In the genomic region with DNA sequence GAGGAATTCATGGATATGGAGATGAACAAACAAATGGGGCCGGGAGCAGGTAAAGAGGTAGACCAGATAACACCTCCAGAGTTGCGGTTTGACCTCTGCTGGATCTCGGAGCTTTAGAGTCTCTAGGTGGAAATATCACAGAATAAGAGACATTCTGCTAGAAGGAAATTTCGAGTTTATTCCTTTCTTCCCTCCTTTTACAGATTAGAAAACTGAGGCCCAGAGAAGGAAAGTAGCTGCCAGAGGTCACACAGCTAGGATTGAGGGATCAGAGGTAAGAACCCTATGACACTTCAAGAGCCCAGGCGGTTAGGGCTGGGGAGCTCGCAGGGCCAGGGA, we compare ENCODE assay signal across 11 cellular contexts. TPM values are rescaled to one million over a fixed set of nuclear protein-coding genes. Genes with fewer than 3 reads are reported as not detected.
A peak's percentile ranks its signal among the peaks of the same experiment; 100 is the strongest.
DNase-seq lines count a peak whose midpoint lies in the region; ATAC-seq and TF ChIP-seq lines count a peak whose summit lies in the region.
"Had no signal": no experiment of that assay in that cellular context is flagged by ENCODE, and none has a peak within 500 bp of the region (broad histone marks: within the 10 kb centered on the region; RNA-seq: fewer than 3 reads in every experiment).

No MANE protein-coding gene starts in this region.

- H3K4me3 ChIP-seq in breast epithelium (no peak overlapping the region), mammary epithelial cell (replicated peaks in 1 of 3; ENCODE audit: insufficient read depth in 1 of 3, low read depth in 2 of 3, low read length in 3 of 3) (no peak overlapping the region), endodermal cell (ENCODE audit: low read length) (no peak overlapping the region), osteoblast (ENCODE audit: insufficient read depth, low read length) (no peak overlapping the region)

- H3K36me3 ChIP-seq in breast epithelium (no peaks in the 10 kb centered on the region), mammary epithelial cell (ENCODE audit: insufficient read depth, low read length) (no peaks in the 10 kb centered on the region), endodermal cell (ENCODE audit: control insufficient read depth, insufficient read depth, low read length) (no peaks in the 10 kb centered on the region), osteoblast (ENCODE audit: insufficient read depth, low read length) (no peaks in the 10 kb centered on the region)

- POLR2A ChIA-PET in naive thymus-derived CD8-positive, alpha-beta T cell (lab: Charles Lee), result interaction anchor here (0.6 kb wide), 1 partner anchor 568 kb away, joined by 3 read pairs; no protein-coding TSS in a partner anchor

- H3K4me3 Mint-ChIP-seq in endodermal cell (no peak overlapping the region), type B pancreatic cell (peak overlapping the region; percentile 55)
- H3K4me3 Mint-ChIP-seq in naive thymus-derived CD8-positive, alpha-beta T cell, result no peak overlapping the region

- intact Hi-C loops in breast epithelium (cut with DNase I; ENCODE audit: low total_unique reads), result loop anchor here (5.0 kb wide), 1 partner anchor 73 kb away; no protein-coding TSS in a partner anchor
- intact Hi-C loops in mammary epithelial cell (cut with micrococcal nuclease), result loop anchor here (10.0 kb wide), 1 partner anchor 326 kb away; the partner anchor contains the start of gene EPN3

- H3K9ac ChIP-seq in mammary epithelial cell (ENCODE audit: insufficient read depth, low read length) (no peak overlapping the region), endodermal cell (ENCODE audit: extremely low read depth, low read length, poor library complexity, severe bottlenecking) (no peak overlapping the region)

- H3K4me1 ChIP-seq in breast epithelium (peaks cover 0 to 7% of the 10 kb centered on the region in 2 donors), mammary epithelial cell (ENCODE audit: insufficient read depth, low read length) (peaks cover 18% of the 10 kb centered on the region), endodermal cell (ENCODE audit: control insufficient read depth, insufficient read depth, low read length) (peaks cover 24% of the 10 kb centered on the region), osteoblast (ENCODE audit: insufficient read depth, low read length) (peaks cover 75% of the 10 kb centered on the region)

- H3K27ac Mint-ChIP-seq in endodermal cell, result peak overlapping the region; percentile 77
- H3K27ac Mint-ChIP-seq in type B pancreatic cell, result peak overlapping the region; percentile 61
- no peak overlapping the region for H3K27ac Mint-ChIP-seq in naive thymus-derived CD8-positive, alpha-beta T cell

- H3K36me3 Mint-ChIP-seq in endodermal cell (ENCODE audit: low read depth) (no peaks in the 10 kb centered on the region), type B pancreatic cell (no peaks in the 10 kb centered on the region)
- no peaks in the 10 kb centered on the region for H3K36me3 Mint-ChIP-seq in naive thymus-derived CD8-positive, alpha-beta T cell

- H3K27me3 Mint-ChIP-seq in endodermal cell (ENCODE audit: insufficient read depth) (peaks cover 31% of the 10 kb centered on the region), type B pancreatic cell (peaks cover 35% of the 10 kb centered on the region)
- H3K27me3 Mint-ChIP-seq in naive thymus-derived CD8-positive, alpha-beta T cell, result peaks cover 33 to 66% (median 45%) of the 10 kb centered on the region in 5 donors

- H3K4me2 ChIP-seq in mammary epithelial cell (ENCODE audit: insufficient read depth, low read depth, low read length) (no peak overlapping the region), osteoblast (ENCODE audit: insufficient read depth, low read length) (peak overlapping the region; percentile 23)

- TF ChIP-seq CTCF in breast epithelium (IDR thresholded peaks at IDR 0.05) (no peak), mammary epithelial cell (conservative IDR thresholded peaks at IDR 0.05 in 1 of 2, IDR thresholded peaks at IDR 0.05 in 1 of 2; ENCODE audit: extremely low read depth in 1 of 2, insufficient read depth in 1 of 2, low read depth in 1 of 2, low read length in 2 of 2) (no peak), endodermal cell (conservative IDR thresholded peaks at IDR 0.05) (no peak), osteoblast (IDR thresholded peaks at IDR 0.05; ENCODE audit: extremely low read depth, low read depth, low read length) (no peak), type B pancreatic cell (conservative IDR thresholded peaks at IDR 0.05) (no peak)

- no peak for DNase-seq in breast epithelium (ENCODE audit: low spot score in 2 of 2)
- no peak for DNase-seq in mammary epithelial cell
- DNase-seq in endodermal cell, result no peak
- no peak for DNase-seq in osteoblast (ENCODE audit: insufficient read length, low spot score, missing footprints)
- DNase-seq in type B pancreatic cell (ENCODE audit: extremely low spot score, unreplicated experiment), result no peak
- DNase-seq in NCI-H748 treated with DMSO at 0.1 percent for 48 hours (lab: John Stamatoyannopoulos, UW), result no peak
- no peak for DNase-seq in left lobe of liver (ENCODE audit: low spot score)
- no peak for DNase-seq in naive thymus-derived CD8-positive, alpha-beta T cell
- DNase-seq: activated CD4-positive, CD25-positive, alpha-beta regulatory T cell; effector CD8-positive, alpha-beta T cell; NCI-H2029 had no signal

- dilution Hi-C loops in mammary epithelial cell (cut with HindIII; ENCODE audit: low sequenced_read_pairs), result no loop called here

- H3K9me3 Mint-ChIP-seq in endodermal cell, result no peaks in the 10 kb centered on the region
- no peaks in the 10 kb centered on the region for H3K9me3 Mint-ChIP-seq in type B pancreatic cell
- no peaks in the 10 kb centered on the region for H3K9me3 Mint-ChIP-seq in naive thymus-derived CD8-positive, alpha-beta T cell

- H3K79me2 ChIP-seq in mammary epithelial cell (ENCODE audit: insufficient read depth, low read length) (no peaks in the 10 kb centered on the region), osteoblast (ENCODE audit: insufficient read depth, low read length) (peaks cover 15% of the 10 kb centered on the region)

- CTCF ChIA-PET in mammary epithelial cell (lab: Charles Lee; ENCODE audit: low non-redundant PET), result no interaction called here

- H2AFZ ChIP-seq in mammary epithelial cell (ENCODE audit: low read depth, low read length), result no peak overlapping the region
- no peak overlapping the region for H2AFZ ChIP-seq in osteoblast (ENCODE audit: low read length)

- 97% methylated on average over 6 of the region's 6 CpGs for WGBS in mammary epithelial cell (ENCODE audit: low coverage, missing lambda C conversion rate)
- WGBS in endodermal cell (ENCODE audit: insufficient coverage in 1 of 2, insufficient read length in 1 of 2), 2 experiments, result 92 to 100% methylated on average over 1 to 6 of the region's 6 CpGs

- in situ Hi-C loops in mammary epithelial cell (cut with MboI; ENCODE audit: low sequenced_read_pairs in 2 of 2), result loop anchor here (5.0 to 25.0 kb wide), 3 partner anchors 63 to 278 kb away; partner anchors contain the start of genes RSAD1 (in 1 of the 2) and TMEM92 (in 1 of the 2)

- H4K20me1 ChIP-seq in mammary epithelial cell (ENCODE audit: insufficient read depth, low read length), result no peaks in the 10 kb centered on the region
- no peaks in the 10 kb centered on the region for H4K20me1 ChIP-seq in osteoblast (ENCODE audit: insufficient read depth, low read length)

- H3K9me3 ChIP-seq in breast epithelium (no peaks in the 10 kb centered on the region), mammary epithelial cell (replicated peaks; ENCODE audit: insufficient read depth, low read length) (no peaks in the 10 kb centered on the region), endodermal cell (ENCODE audit: control insufficient read depth, low read length) (no peaks in the 10 kb centered on the region), osteoblast (ENCODE audit: low read depth, low read length) (no peaks in the 10 kb centered on the region)

- H3K27ac ChIP-seq in breast epithelium (peak overlapping the region; percentile 89 to 97), mammary epithelial cell (ENCODE audit: insufficient read depth, low read depth, low read length) (no peak overlapping the region), endodermal cell (ENCODE audit: low read depth, low read length) (no peak overlapping the region), osteoblast (ENCODE audit: low read depth, low read length) (peak overlapping the region; percentile 96)

- peaks cover 66% of the 10 kb centered on the region for H3K4me1 Mint-ChIP-seq in endodermal cell
- H3K4me1 Mint-ChIP-seq in type B pancreatic cell (ENCODE audit: unreplicated experiment), result peaks cover 73% of the 10 kb centered on the region
- peaks cover 7 to 19% (median 15%) of the 10 kb centered on the region in 4 donors for H3K4me1 Mint-ChIP-seq in naive thymus-derived CD8-positive, alpha-beta T cell

- no TSS peak for BruUV-seq in mammary epithelial cell (replicated peaks; lab: Mats Ljungman, UMichigan)

- no peak for ATAC-seq in left lobe of liver
- ATAC-seq in naive thymus-derived CD8-positive, alpha-beta T cell, result no peak

- H3K27me3 ChIP-seq in breast epithelium, result no peaks in the 10 kb centered on the region
- H3K27me3 ChIP-seq in mammary epithelial cell (ENCODE audit: insufficient read depth, low read length), result no peaks in the 10 kb centered on the region
- no peaks in the 10 kb centered on the region for H3K27me3 ChIP-seq in endodermal cell (ENCODE audit: control insufficient read depth, insufficient read depth, low read length, poor library complexity, severe bottlenecking)
- no peaks in the 10 kb centered on the region for H3K27me3 ChIP-seq in osteoblast (ENCODE audit: insufficient read depth, low read length)

- no peak for TF ChIP-seq POLR2A in breast epithelium (IDR thresholded peaks at IDR 0.05)

RNA-seq across cellular contexts. Expression of gene COL1A1, which starts 7.7 kb away (rescaled TPM):
- total RNA-seq in breast epithelium, result 10 to 100 TPM; 23.4 to 67.2 (median 44.5) TPM
- total RNA-seq in mammary epithelial cell, result 10 to 100 TPM in 1 of 2 donors, 1 to 10 TPM in 1; 9.2 to 14.2 TPM
- 1.8 TPM for polyA plus RNA-seq in mammary epithelial cell
- polyA minus RNA-seq in mammary epithelial cell, result 11.4 TPM
- total RNA-seq in endodermal cell, result 10 to 100 TPM; 62.2 to 85.6 TPM
- 115 TPM for polyA plus RNA-seq in endodermal cell (2013, experiment 1 of 2)
- 126 TPM for polyA plus RNA-seq in endodermal cell (2013, experiment 2 of 2)
- 6,718 and 8,987 TPM in 2 replicates for total RNA-seq in osteoblast
- total RNA-seq in type B pancreatic cell (ENCODE audit: low replicate concordance), result 31.0 and 201 TPM in 2 replicates
- total RNA-seq in left lobe of liver, result 19.3 TPM
- total RNA-seq in naive thymus-derived CD8-positive, alpha-beta T cell, result under 1 TPM; 0.44 to 0.83 TPM
- polyA plus RNA-seq in naive thymus-derived CD8-positive, alpha-beta T cell, result not detected

RNA-seq across cellular contexts. Expression of gene SGCA, which starts 43.3 kb away (rescaled TPM):
- total RNA-seq in breast epithelium, result 1 to 10 TPM in 1 of 3 donors, under 1 TPM in 2; 0.33 to 2.6 (median 0.73) TPM
- total RNA-seq in mammary epithelial cell, result not detected
- not detected for polyA plus RNA-seq in mammary epithelial cell
- not detected for polyA minus RNA-seq in mammary epithelial cell
- 1 to 10 TPM in 1 of 2 donors, under 1 TPM in 1; 0.51 to 2.6 TPM for total RNA-seq in endodermal cell
- 0.75 TPM for polyA plus RNA-seq in endodermal cell (2013, experiment 1 of 2)
- polyA plus RNA-seq in endodermal cell (2013, experiment 2 of 2), result 0.46 TPM
- total RNA-seq in osteoblast, result 0.29 TPM in 1 of 2 replicates, not detected in the other
- total RNA-seq in type B pancreatic cell (ENCODE audit: low replicate concordance), result 0.72 TPM in 1 of 2 replicates, not detected in the other
- 1.0 TPM for total RNA-seq in left lobe of liver
- not detected for total RNA-seq in naive thymus-derived CD8-positive, alpha-beta T cell
- under 1 TPM in 1 of 3 donors, not detected in 2; 0.71 TPM for polyA plus RNA-seq in naive thymus-derived CD8-positive, alpha-beta T cell

RNA-seq across cellular contexts. Expression of gene PPP1R9B, which starts 58.6 kb away (rescaled TPM):
- 10 to 100 TPM; 21.8 to 24.9 (median 22.7) TPM for total RNA-seq in breast epithelium
- 10 to 100 TPM; 19.5 to 46.7 TPM for total RNA-seq in mammary epithelial cell
- polyA plus RNA-seq in mammary epithelial cell, result 13.7 TPM
- polyA minus RNA-seq in mammary epithelial cell, result 19.9 TPM
- total RNA-seq in endodermal cell, result 10 to 100 TPM; 24.1 to 34.6 TPM
- polyA plus RNA-seq in endodermal cell (2013, experiment 1 of 2), result 27.5 TPM
- 28.4 TPM for polyA plus RNA-seq in endodermal cell (2013, experiment 2 of 2)
- 44.2 and 48.9 TPM in 2 replicates for total RNA-seq in osteoblast
- 45.6 and 51.5 TPM in 2 replicates for total RNA-seq in type B pancreatic cell (ENCODE audit: low replicate concordance)
- total RNA-seq in left lobe of liver, result 18.1 TPM
- total RNA-seq in naive thymus-derived CD8-positive, alpha-beta T cell, result 10 to 100 TPM; 82.8 to 83.6 TPM
- polyA plus RNA-seq in naive thymus-derived CD8-positive, alpha-beta T cell, result under 1 TPM; 0.29 to 0.84 (median 0.67) TPM

Comparison
In these comparisons a context has a peak if more than half of its experiments do, and no peak if none do; other contexts are left out.
1. H3K27ac ChIP-seq: peak in breast epithelium (2 of 2) and osteoblast (single experiment); none in mammary epithelial cell (single experiment) and endodermal cell (single experiment).
2. H3K27ac Mint-ChIP-seq: peak in endodermal cell (single experiment) and type B pancreatic cell (single experiment); none in naive thymus-derived CD8-positive, alpha-beta T cell (0 of 10).
3. RNA of gene COL1A1, which starts 7.7 kb away (total RNA-seq): 6,718 to 8,987 TPM in osteoblast; 31.0 to 201 TPM in type B pancreatic cell, 62.2 to 85.6 TPM in endodermal cell, 23.4 to 67.2 TPM in breast epithelium, 19.3 TPM in left lobe of liver (single experiment), 9.2 to 14.2 TPM in mammary epithelial cell and 0.44 to 0.83 TPM in naive thymus-derived CD8-positive, alpha-beta T cell; every median in the first group is over 10 times any median in the second.